ENCODE assay signal across 8 cellular contexts in the genomic region with DNA sequence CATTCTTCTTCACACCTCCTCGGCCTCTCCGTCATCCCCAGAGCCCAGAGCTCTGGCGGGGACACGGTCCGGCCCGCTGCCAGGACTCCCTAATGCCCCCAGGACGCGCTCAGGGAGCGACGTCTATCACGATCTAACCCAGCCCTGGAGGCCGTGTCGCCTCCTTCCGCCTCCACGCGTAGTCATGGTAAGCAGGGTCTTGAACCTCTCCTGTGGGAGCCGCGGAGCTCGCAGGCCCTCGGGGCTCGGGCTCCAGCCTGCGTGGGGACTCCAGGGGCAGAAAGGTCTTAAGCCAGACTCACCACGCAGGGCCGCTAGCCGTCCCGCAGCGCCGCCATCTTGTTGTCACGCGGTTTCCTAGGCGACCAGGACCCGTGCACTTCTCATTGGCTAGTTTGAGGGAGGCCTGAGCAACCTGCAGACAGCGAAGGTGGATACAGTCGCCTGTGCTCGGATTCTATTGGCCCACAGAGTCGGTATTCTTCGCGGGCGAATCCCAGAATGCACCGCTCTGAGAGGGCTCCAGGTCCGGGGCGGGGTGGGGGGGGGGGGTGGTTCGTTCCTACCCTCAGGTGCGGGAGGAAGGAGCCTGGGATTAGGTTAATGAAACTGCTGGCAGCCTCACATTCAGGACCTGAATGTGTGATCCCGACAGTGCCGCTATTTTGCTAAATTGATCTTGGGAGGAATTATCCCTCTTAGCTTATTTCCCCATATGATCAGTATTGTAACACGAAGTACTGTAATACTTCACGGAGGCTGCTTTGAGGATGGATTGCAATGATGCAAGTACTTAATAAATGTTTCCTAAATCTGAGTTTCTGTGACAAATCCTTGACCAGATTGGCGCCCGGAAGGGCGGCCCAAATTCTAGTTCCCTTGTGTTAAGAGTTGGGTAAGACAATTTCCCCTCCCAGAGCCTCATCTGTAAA. TPM values are rescaled to one million over a fixed set of nuclear protein-coding genes. Genes with fewer than 3 reads are reported as not detected.
A peak's percentile ranks its signal among the peaks of the same experiment; 100 is the strongest.
DNase-seq lines count a peak whose midpoint lies in the region; ATAC-seq and TF ChIP-seq lines count a peak whose summit lies in the region.

A gene with protein sequence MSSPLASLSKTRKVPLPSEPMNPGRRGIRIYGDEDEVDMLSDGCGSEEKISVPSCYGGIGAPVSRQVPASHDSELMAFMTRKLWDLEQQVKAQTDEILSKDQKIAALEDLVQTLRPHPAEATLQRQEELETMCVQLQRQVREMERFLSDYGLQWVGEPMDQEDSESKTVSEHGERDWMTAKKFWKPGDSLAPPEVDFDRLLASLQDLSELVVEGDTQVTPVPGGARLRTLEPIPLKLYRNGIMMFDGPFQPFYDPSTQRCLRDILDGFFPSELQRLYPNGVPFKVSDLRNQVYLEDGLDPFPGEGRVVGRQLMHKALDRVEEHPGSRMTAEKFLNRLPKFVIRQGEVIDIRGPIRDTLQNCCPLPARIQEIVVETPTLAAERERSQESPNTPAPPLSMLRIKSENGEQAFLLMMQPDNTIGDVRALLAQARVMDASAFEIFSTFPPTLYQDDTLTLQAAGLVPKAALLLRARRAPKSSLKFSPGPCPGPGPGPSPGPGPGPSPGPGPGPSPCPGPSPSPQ (minus strand): TSS at position 347 of the 932 bp plus-strand sequence. CDS start 3,753 bp downstream, outside the sequence.

- CTCF ChIA-PET in naive thymus-derived CD4-positive, alpha-beta T cell (lab: Charles Lee), result interaction anchor here (1.3 to 7.1 kb wide), 4 partner anchors 11 to 31 kb away, joined by 6 to 131 read pairs (median 28); a partner anchor contains a TSS

- peaks cover 16% of the 10 kb centered on the region; the same call in 2 of the 3 replicates for H3K4me1 Mint-ChIP-seq in GM23338
- H3K4me1 Mint-ChIP-seq in activated T-cell treated with anti-CD3 and anti-CD28 coated beads, Interleukin-2, amount 50 U/mL, for 72 hours (ENCODE audit: low read depth), result peaks cover 47% of the 10 kb centered on the region
- H3K4me1 Mint-ChIP-seq in naive thymus-derived CD4-positive, alpha-beta T cell, result peaks cover 25 to 58% (median 33%) of the 10 kb centered on the region in 7 donors
- peaks cover 30% of the 10 kb centered on the region for H3K4me1 Mint-ChIP-seq in stimulated activated memory B cell treated with anti-CD40 and anti-IgM and Interleukin-4, amounts not matched to agents 10 μg/mL and 1 μg/mL and 100 μg/mL, for 72 hours

- H3K9ac ChIP-seq in fibroblast of lung (ENCODE audit: insufficient read depth, low read length), result peak within 1 kb of the TSS; percentile 84

- H3K4me2 ChIP-seq in GM23338, result peak within 1 kb of the TSS; percentile 98
- H3K4me2 ChIP-seq in fibroblast of lung (ENCODE audit: extremely low read depth, insufficient read depth, low read length), result peak within 1 kb of the TSS; percentile 81

- H3K9me3 ChIP-seq in fibroblast of lung (ENCODE audit: control insufficient read depth, insufficient read depth, low read depth, low read length), result no peaks in the 10 kb centered on the region
- no peaks in the 10 kb centered on the region for H3K9me3 ChIP-seq in naive thymus-derived CD4-positive, alpha-beta T cell (ENCODE audit: control insufficient read depth in 2 of 3, low read length in 3 of 3)

- no peaks in the 10 kb centered on the region for H3K36me3 Mint-ChIP-seq in GM23338 (ENCODE audit: low read depth)
- no peaks in the 10 kb centered on the region for H3K36me3 Mint-ChIP-seq in activated T-cell treated with anti-CD3 and anti-CD28 coated beads, Interleukin-2, amount 50 U/mL, for 72 hours (ENCODE audit: insufficient read depth in 2 of 2)
- H3K36me3 Mint-ChIP-seq in naive thymus-derived CD4-positive, alpha-beta T cell, result no peaks in the 10 kb centered on the region
- H3K36me3 Mint-ChIP-seq in stimulated activated memory B cell treated with anti-CD40 and anti-IgM and Interleukin-4, amounts not matched to agents 10 μg/mL and 1 μg/mL and 100 μg/mL, for 72 hours, result no peaks in the 10 kb centered on the region

- peak within 1 kb of the TSS; percentile 98 for H3K4me3 Mint-ChIP-seq in GM23338
- H3K4me3 Mint-ChIP-seq in activated T-cell treated with anti-CD3 and anti-CD28 coated beads, Interleukin-2, amount 50 U/mL, for 72 hours, result peak within 1 kb of the TSS; percentile 99
- peak within 1 kb of the TSS; percentile 93 to 99 (median 98) for H3K4me3 Mint-ChIP-seq in naive thymus-derived CD4-positive, alpha-beta T cell
- H3K4me3 Mint-ChIP-seq in stimulated activated memory B cell treated with anti-CD40 and anti-IgM and Interleukin-4, amounts not matched to agents 10 μg/mL and 1 μg/mL and 100 μg/mL, for 72 hours, result peak within 1 kb of the TSS; percentile 98

- intact Hi-C loops in naive thymus-derived CD4-positive, alpha-beta T cell (cut with micrococcal nuclease), result loop anchor here (1.0 to 5.0 kb wide), 9 partner anchors 11 to 401 kb away; a partner anchor contains a TSS

- H3K36me3 ChIP-seq in GM23338 (ENCODE audit: insufficient read depth), result no peaks in the 10 kb centered on the region
- H3K36me3 ChIP-seq in fibroblast of lung (ENCODE audit: control insufficient read depth, insufficient read depth, low read length), result no peaks in the 10 kb centered on the region
- H3K36me3 ChIP-seq in naive thymus-derived CD4-positive, alpha-beta T cell (ENCODE audit: control insufficient read depth in 2 of 3, insufficient read depth in 3 of 3, low read length in 3 of 3), result no peaks in the 10 kb centered on the region

- TF ChIP-seq CTCF in GM23338 (conservative IDR thresholded peaks at IDR 0.05; ENCODE audit: low read depth in 2 of 2), result no peak
- TF ChIP-seq CTCF in fibroblast of lung (conservative IDR thresholded peaks at IDR 0.05 in 1 of 2, IDR thresholded peaks at IDR 0.05 in 1 of 2; ENCODE audit: low read depth in 1 of 2, low read length in 2 of 2), result no peak

- no peaks in the 10 kb centered on the region for H3K9me3 Mint-ChIP-seq in GM23338
- no peaks in the 10 kb centered on the region for H3K9me3 Mint-ChIP-seq in activated T-cell treated with anti-CD3 and anti-CD28 coated beads, Interleukin-2, amount 50 U/mL, for 72 hours
- no peaks in the 10 kb centered on the region for H3K9me3 Mint-ChIP-seq in naive thymus-derived CD4-positive, alpha-beta T cell
- H3K9me3 Mint-ChIP-seq in stimulated activated memory B cell treated with anti-CD40 and anti-IgM and Interleukin-4, amounts not matched to agents 10 μg/mL and 1 μg/mL and 100 μg/mL, for 72 hours, result no peaks in the 10 kb centered on the region

- peak; percentile 99 for ATAC-seq in GM23338
- peak; percentile 95 to 96 for ATAC-seq in activated T-cell treated with anti-CD3 and anti-CD28 coated beads, Interleukin-2, amount 50 U/mL, for 72 hours (replicated peaks in 1 of 2)
- peak; percentile 99 for ATAC-seq in naive thymus-derived CD4-positive, alpha-beta T cell
- peak; percentile 100 for ATAC-seq in stimulated activated memory B cell treated with anti-CD40 and anti-IgM and Interleukin-4, amounts not matched to agents 10 μg/mL and 1 μg/mL and 100 μg/mL, for 72 hours

- peak within 1 kb of the TSS; percentile 92 for H3K27ac Mint-ChIP-seq in GM23338
- H3K27ac Mint-ChIP-seq in activated T-cell treated with anti-CD3 and anti-CD28 coated beads, Interleukin-2, amount 50 U/mL, for 72 hours, result peak within 1 kb of the TSS; percentile 91
- H3K27ac Mint-ChIP-seq in naive thymus-derived CD4-positive, alpha-beta T cell, result peak within 1 kb of the TSS; percentile 90 to 99 (median 96)
- H3K27ac Mint-ChIP-seq in stimulated activated memory B cell treated with anti-CD40 and anti-IgM and Interleukin-4, amounts not matched to agents 10 μg/mL and 1 μg/mL and 100 μg/mL, for 72 hours, result peak within 1 kb of the TSS; percentile 84

- H3F3A ChIP-seq in GM23338 (replicated peaks; ENCODE audit: low read depth), result 0 out of 2 replicates have a peak, but pooled peaks cover 5% of the 10 kb centered on the region

- H3K27me3 ChIP-seq in GM23338 (ENCODE audit: insufficient read depth) (no peaks in the 10 kb centered on the region), fibroblast of lung (ENCODE audit: control insufficient read depth, insufficient read depth, low read length) (no peaks in the 10 kb centered on the region)
- H3K27me3 ChIP-seq in naive thymus-derived CD4-positive, alpha-beta T cell (ENCODE audit: control insufficient read depth in 2 of 2, insufficient read depth in 2 of 2, low read length in 2 of 2), result no peaks in the 10 kb centered on the region

- DNase-seq in Daoy (ENCODE audit: low read depth) (peak; percentile 93), GM23338 (ENCODE audit: low spot score) (peak; percentile 99), Kasumi-1 (lab: John Stamatoyannopoulos, UW) (peak; percentile 83 to 85), RKO (ENCODE audit: low spot score) (peak; percentile 93), fibroblast of lung (ENCODE audit: low read depth in 2 of 2) (peak; percentile 93 to 95)
- DNase-seq in activated T-cell treated with anti-CD3 and anti-CD28 coated beads, Interleukin-2, amount 50 U/mL, for 72 hours, result peak; percentile 92 to 95
- DNase-seq in naive thymus-derived CD4-positive, alpha-beta T cell, result peak; percentile 66 to 95 (median 89)

- H2AFZ ChIP-seq in GM23338, result peak within 1 kb of the TSS; percentile 98
- peak within 1 kb of the TSS; percentile 89 for H2AFZ ChIP-seq in fibroblast of lung (ENCODE audit: low read length)

- H4K20me1 ChIP-seq in GM23338 (replicated peaks; ENCODE audit: insufficient read depth) (no peaks in the 10 kb centered on the region), fibroblast of lung (ENCODE audit: control insufficient read depth, extremely low read depth, insufficient read depth, low read length) (no peaks in the 10 kb centered on the region)

- H3K4me3 ChIP-seq in GM23338 (peak within 1 kb of the TSS; percentile 99), fibroblast of lung (replicated peaks in 1 of 4; ENCODE audit: control extremely low read depth in 1 of 4, insufficient read depth in 1 of 4, low read depth in 3 of 4, low read length in 4 of 4) (peak within 1 kb of the TSS; percentile 58 to 88 (median 74))
- peak within 1 kb of the TSS; percentile 87 for H3K4me3 ChIP-seq in naive thymus-derived CD4-positive, alpha-beta T cell (ENCODE audit: low read length)

- H3K4me1 ChIP-seq in GM23338 (ENCODE audit: insufficient read depth), result peaks cover 10% of the 10 kb centered on the region
- peaks cover 13% of the 10 kb centered on the region for H3K4me1 ChIP-seq in fibroblast of lung (ENCODE audit: control insufficient read depth, extremely low read depth, insufficient read depth, low read length)
- H3K4me1 ChIP-seq in naive thymus-derived CD4-positive, alpha-beta T cell (ENCODE audit: control insufficient read depth in 2 of 2, insufficient read depth in 2 of 2, low read length in 2 of 2), result peaks cover 16 to 31% of the 10 kb centered on the region in 2 donors

- H3K79me2 ChIP-seq in GM23338 (replicated peaks; ENCODE audit: insufficient read depth) (0 out of 2 replicates have a peak, but pooled peaks cover 9% of the 10 kb centered on the region), fibroblast of lung (ENCODE audit: control insufficient read depth, insufficient read depth, low read length) (no peaks in the 10 kb centered on the region)

- H3K9me2 ChIP-seq in GM23338 (ENCODE audit: insufficient read depth), result no peaks in the 10 kb centered on the region

- H3K27me3 Mint-ChIP-seq in GM23338 (ENCODE audit: insufficient read depth, low read depth, poor library complexity), result no peaks in the 10 kb centered on the region
- no peaks in the 10 kb centered on the region for H3K27me3 Mint-ChIP-seq in activated T-cell treated with anti-CD3 and anti-CD28 coated beads, Interleukin-2, amount 50 U/mL, for 72 hours (ENCODE audit: low read depth)
- H3K27me3 Mint-ChIP-seq in naive thymus-derived CD4-positive, alpha-beta T cell, result no peaks in the 10 kb centered on the region
- no peaks in the 10 kb centered on the region for H3K27me3 Mint-ChIP-seq in stimulated activated memory B cell treated with anti-CD40 and anti-IgM and Interleukin-4, amounts not matched to agents 10 μg/mL and 1 μg/mL and 100 μg/mL, for 72 hours

- H3K27ac ChIP-seq in GM23338 (ENCODE audit: low read depth) (no peak within 1 kb of the TSS), fibroblast of lung (ENCODE audit: insufficient read depth, low read length) (peak within 1 kb of the TSS; percentile 87)
- peak within 1 kb of the TSS; percentile 76 for H3K27ac ChIP-seq in naive thymus-derived CD4-positive, alpha-beta T cell (ENCODE audit: low read depth, low read length)

- POLR2A ChIA-PET in naive thymus-derived CD4-positive, alpha-beta T cell (lab: Charles Lee), result interaction anchor here (0.7 to 35.3 kb wide), 9 partner anchors 9 to 522 kb away, joined by 3 to 1967 read pairs (median 6); a partner anchor contains a TSS

RNA-seq across cellular contexts. Expression of the gene that starts here (rescaled TPM):
- 6.0 and 9.0 TPM in 2 replicates for total RNA-seq in Daoy (2014; rRNA removed; shearing (Covaris generic))
- 8.0 and 9.4 TPM in 2 replicates for total RNA-seq in GM23338 (2014; rRNA removed; shearing (Covaris generic))
- polyA plus RNA-seq in GM23338 (2016; fragmentation: Nextera tagmentation; extraction: Ambion mirVana) (7.3 and 8.3 TPM in 2 replicates), fibroblast of lung (6.5 and 7.1 TPM in 2 replicates)
- 10 to 100 TPM; 19.1 to 19.3 TPM for total RNA-seq in activated T-cell treated with anti-CD3 and anti-CD28 coated beads, Interleukin-2, amount 50 U/mL, for 72 hours
- 2.6 and 3.5 TPM in 2 replicates for total RNA-seq in fibroblast of lung
- 11.3 and 13.5 TPM in 2 replicates for polyA plus RNA-seq in fibroblast of lung (2012)
- polyA minus RNA-seq in fibroblast of lung (ENCODE audit: low replicate concordance), result 8.7 and 16.1 TPM in 2 replicates
- 100 to 1,000 TPM in 3 of 5 experiments, 10 to 100 TPM in 2; 35.7 to 131 (median 124) TPM for total RNA-seq in naive thymus-derived CD4-positive, alpha-beta T cell
- polyA plus RNA-seq in naive thymus-derived CD4-positive, alpha-beta T cell, result 10 to 100 TPM; 10.5 to 13.6 TPM
